ENCODE assay signal across 36 cellular contexts in the genomic region with DNA sequence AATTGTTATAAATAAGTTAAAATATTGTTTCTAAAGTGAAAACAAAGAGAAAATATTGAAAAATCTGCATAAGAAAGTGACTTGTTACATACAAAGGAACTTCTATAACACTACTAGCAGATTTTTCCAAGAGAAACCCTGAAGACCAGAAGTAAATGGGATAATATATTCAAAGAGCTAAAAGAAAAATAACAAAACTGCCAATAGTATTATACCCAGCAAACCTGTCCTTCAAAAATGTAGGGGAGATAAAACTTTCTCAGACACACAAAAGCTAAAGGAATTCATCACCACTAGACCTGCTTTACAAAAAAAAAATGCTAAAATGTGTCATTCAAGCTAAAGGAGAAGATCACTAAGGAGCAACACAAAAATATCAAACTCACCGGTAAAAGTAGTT. TPM values are rescaled to one million over a fixed set of nuclear protein-coding genes. Genes with fewer than 3 reads are reported as not detected.
"Had no signal": no experiment of that assay in that cellular context is flagged by ENCODE, and none has a peak within 500 bp of the region (broad histone marks: within the 10 kb centered on the region; RNA-seq: fewer than 3 reads in every experiment).

No MANE protein-coding gene starts in this region.

- ATAC-seq: activated naive CD4-positive, alpha-beta T cell treated with anti-CD3 and anti-CD28 coated beads, Interleukin-2, amount 50 U/mL, for 72 hours; activated naive CD8-positive, alpha-beta T cell treated with anti-CD3 and anti-CD28 coated beads, Interleukin-2, amount 50 U/mL, for 24 hours; activated T-cell treated with anti-CD3 and anti-CD28 coated beads, Interleukin-2, amount 50 U/mL, for 4 hours; activated T-cell treated with anti-CD3 and anti-CD28 coated beads, Interleukin-2, amount 50 U/mL, for 72 hours; activated T-helper 17 cell treated with anti-CD3 and anti-CD28 coated beads, Interleukin-2, amount 50 U/mL, for 72 hours; body of pancreas had no signal

- H3K27ac ChIP-seq: adrenal gland, ascending aorta, body of pancreas, brain microvascular endothelial cell, breast epithelium, cardiac muscle cell had no signal

- H3K4me1 ChIP-seq: adrenal gland, ascending aorta, body of pancreas, breast epithelium had no signal

- H3K9me3 ChIP-seq: body of pancreas had no signal

- H3K4me3 ChIP-seq: adrenal gland, ascending aorta, body of pancreas, breast epithelium, cardiac muscle cell had no signal

- H3K27me3 ChIP-seq: adrenal gland, ascending aorta, body of pancreas, brain microvascular endothelial cell, breast epithelium, cardiac muscle cell had no signal

- DNase-seq: activated effector memory CD4-positive, alpha-beta T cell treated with anti-CD3 and anti-CD28 coated beads, Interleukin-2, amount 50 U/mL, for 16 hours; activated effector memory CD4-positive, alpha-beta T cell treated with Interleukin-2 at 50 U/mL for 16 hours; activated gamma-delta T cell; activated gamma-delta T cell treated with Interleukin-2 at 50 U/mL for 16 hours; activated naive CD4-positive, alpha-beta T cell; activated naive CD4-positive, alpha-beta T cell treated with anti-CD3 and anti-CD28 coated beads for 36 hours; activated naive CD4-positive, alpha-beta T cell treated with anti-CD3 and anti-CD28 coated beads, Interleukin-2, amount 10 ng/mL, durations not matched to agents 7 days and 5 days; activated naive CD4-positive, alpha-beta T cell treated with anti-CD3 and anti-CD28 coated beads, Interleukin-2, amount 50 U/mL, for 16 hours; activated naive CD4-positive, alpha-beta T cell treated with Interleukin-2 at 50 U/mL for 16 hours; activated naive CD8-positive, alpha-beta T cell treated with anti-CD3 and anti-CD28 coated beads for 36 hours; activated naive CD8-positive, alpha-beta T cell treated with anti-CD3 and anti-CD28 coated beads, Interleukin-2, amount 10 ng/mL, durations not matched to agents 7 days and 5 days; activated naive CD8-positive, alpha-beta T cell treated with anti-CD3 and anti-CD28 coated beads, Interleukin-2, amount 50 U/mL, for 24 hours; activated T-cell treated with anti-CD3 and anti-CD28 coated beads, Interleukin-2, amount 50 U/mL, for 1 hour; activated T-cell treated with anti-CD3 and anti-CD28 coated beads, Interleukin-2, amount 50 U/mL, for 24 hours; activated T-cell treated with anti-CD3 and anti-CD28 coated beads, Interleukin-2, amount 50 U/mL, for 4 hours; activated T-cell treated with anti-CD3 and anti-CD28 coated beads, Interleukin-2, amount 50 U/mL, for 48 hours; activated T-cell treated with anti-CD3 and anti-CD28 coated beads, Interleukin-2, amount 50 U/mL, for 72 hours; adrenal gland; amniotic stem cell; amygdala; anterior cingulate cortex; aorta; body of pancreas; brain microvascular endothelial cell; caudate nucleus; central memory CD4-positive, alpha-beta T cell; cerebellar nuclear complex had no signal

- H3K36me3 ChIP-seq: adrenal gland, ascending aorta, brain microvascular endothelial cell, breast epithelium, cardiac muscle cell had no signal

- FAIRE-seq: astrocyte, bronchial epithelial cell had no signal

RNA-seq across cellular contexts. Expression of a gene that starts 17.0 kb away (rescaled TPM):
- total RNA-seq: activated naive CD4-positive, alpha-beta T cell treated with anti-CD3 and anti-CD28 coated beads for 36 hours; activated naive CD4-positive, alpha-beta T cell treated with anti-CD3 and anti-CD28 coated beads, Interleukin-2, amount 50 U/mL, for 72 hours; activated naive CD8-positive, alpha-beta T cell treated with anti-CD3 and anti-CD28 coated beads for 36 hours; activated naive CD8-positive, alpha-beta T cell treated with anti-CD3 and anti-CD28 coated beads, Interleukin-2, amount 10 ng/mL, durations not matched to agents 7 days and 5 days; activated T-cell treated with anti-CD3 and anti-CD28 coated beads, Interleukin-2, amount 50 U/mL, for 72 hours; activated T-helper 1 cell treated with anti-CD3 and anti-CD28 coated beads, Interleukin-12 subunit alpha, Interleukin-12 subunit beta, Interleukin-2, Interleukin-4 antibody, amounts not matched to agents 30 ng/mL and 10 ng/mL and 1 ng/mL, durations not matched to agents 14 hours and 24 hours and 36 hours; activated T-helper 17 cell treated with anti-CD3 and anti-CD28 coated beads, Interleukin-2, amount 50 U/mL, for 72 hours; activated T-helper 2 cell treated with anti-CD3 and anti-CD28 coated beads, Interferon-gamma antibody, Interleukin-2, Interleukin-4, amounts not matched to agents 10 μg/mL and 5 μg/mL and 100 μg/mL, durations not matched to agents 14 hours and 24 hours and 36 hours had no signal
